Comparison of ENCODE assay signal across 22 cellular contexts in genomic region chr9:10371824-10372223, GRCh38.
"Had no signal": no experiment of that assay in that cellular context is flagged by ENCODE, and none has a peak within 500 bp of the region (broad histone marks: within the 10 kb centered on the region; RNA-seq: fewer than 3 reads in every experiment).

No MANE protein-coding gene starts in this region.

- ATAC-seq: esophagus mucosa; gastrocnemius medialis; left lobe of liver; mucosa of descending colon; naive thymus-derived CD8-positive, alpha-beta T cell; stimulated activated naive B cell treated with anti-CD40 and anti-IgM and Interleukin-4, amounts not matched to agents 10 μg/mL and 1 μg/mL and 100 μg/mL, for 72 hours; stimulated activated naive CD8-positive, alpha-beta T cell treated with anti-CD3 and anti-CD28 coated beads, Interleukin-15, amount 100 ng/mL, for 72 hours; upper lobe of right lung had no signal

- H3K27ac ChIP-seq: coronary artery, dorsolateral prefrontal cortex, gastrocnemius medialis, ovary, right atrium auricular region, sigmoid colon, skin epidermis, testis, tibial nerve, upper lobe of right lung, vagina had no signal

- H3K9me3 ChIP-seq: gastrocnemius medialis, mucosa of descending colon, ovary, right atrium auricular region, sigmoid colon, testis, tibial nerve, upper lobe of right lung, vagina had no signal

- H3K27me3 Mint-ChIP-seq: naive thymus-derived CD8-positive, alpha-beta T cell; stimulated activated naive B cell treated with anti-CD40 and anti-IgM and Interleukin-4, amounts not matched to agents 10 μg/mL and 1 μg/mL and 100 μg/mL, for 72 hours; stimulated activated naive CD8-positive, alpha-beta T cell treated with anti-CD3 and anti-CD28 coated beads, Interleukin-15, amount 100 ng/mL, for 72 hours had no signal

- H3K4me1 ChIP-seq: gastrocnemius medialis, right atrium auricular region, sigmoid colon, testis, tibial nerve, upper lobe of right lung, vagina had no signal

- H3K36me3 ChIP-seq: gastrocnemius medialis, ovary, right atrium auricular region, sigmoid colon, tibial nerve, upper lobe of right lung, vagina had no signal

- DNase-seq: dorsolateral prefrontal cortex; effector CD8-positive, alpha-beta T cell; gastrocnemius medialis; mammary epithelial cell; mucosa of descending colon; naive thymus-derived CD8-positive, alpha-beta T cell; nucleus accumbens; ovary; sigmoid colon; stimulated activated CD4-positive, alpha-beta T cell treated with anti-CD3 and anti-CD28 coated beads, Interleukin-2, amount 100 ng/mL, for 24 hours; stimulated activated CD4-positive, alpha-beta T cell treated with anti-CD3 and anti-CD28 coated beads, Interleukin-4, amount 100 ng/mL, for 4 hours; stimulated activated naive B cell treated with anti-CD40 and anti-IgM and Interleukin-4, amounts not matched to agents 10 μg/mL and 1 μg/mL and 100 μg/mL, for 72 hours; stimulated activated naive CD8-positive, alpha-beta T cell treated with anti-CD3 and anti-CD28 coated beads, Interleukin-15, amount 100 ng/mL, for 72 hours; testis; upper lobe of right lung had no signal

- H3K9me3 Mint-ChIP-seq: stimulated activated naive B cell treated with anti-CD40 and anti-IgM and Interleukin-4, amounts not matched to agents 10 μg/mL and 1 μg/mL and 100 μg/mL, for 72 hours; stimulated activated naive CD8-positive, alpha-beta T cell treated with anti-CD3 and anti-CD28 coated beads, Interleukin-15, amount 100 ng/mL, for 72 hours had no signal

- H3K4me3 ChIP-seq: coronary artery, dorsolateral prefrontal cortex, gastrocnemius medialis, mucosa of descending colon, ovary, right atrium auricular region, sigmoid colon, skin epidermis, testis, tibial nerve, upper lobe of right lung, vagina had no signal

- H3K4me1 Mint-ChIP-seq: naive thymus-derived CD8-positive, alpha-beta T cell; stimulated activated naive B cell treated with anti-CD40 and anti-IgM and Interleukin-4, amounts not matched to agents 10 μg/mL and 1 μg/mL and 100 μg/mL, for 72 hours; stimulated activated naive CD8-positive, alpha-beta T cell treated with anti-CD3 and anti-CD28 coated beads, Interleukin-15, amount 100 ng/mL, for 72 hours had no signal

- H3K4me3 Mint-ChIP-seq: naive thymus-derived CD8-positive, alpha-beta T cell; stimulated activated naive B cell treated with anti-CD40 and anti-IgM and Interleukin-4, amounts not matched to agents 10 μg/mL and 1 μg/mL and 100 μg/mL, for 72 hours; stimulated activated naive CD8-positive, alpha-beta T cell treated with anti-CD3 and anti-CD28 coated beads, Interleukin-15, amount 100 ng/mL, for 72 hours had no signal

- H3K27me3 ChIP-seq: gastrocnemius medialis, ovary, right atrium auricular region, sigmoid colon, testis, tibial nerve, upper lobe of right lung, vagina had no signal

- H3K27ac Mint-ChIP-seq: naive thymus-derived CD8-positive, alpha-beta T cell; stimulated activated naive B cell treated with anti-CD40 and anti-IgM and Interleukin-4, amounts not matched to agents 10 μg/mL and 1 μg/mL and 100 μg/mL, for 72 hours; stimulated activated naive CD8-positive, alpha-beta T cell treated with anti-CD3 and anti-CD28 coated beads, Interleukin-15, amount 100 ng/mL, for 72 hours had no signal

- H3K36me3 Mint-ChIP-seq: naive thymus-derived CD8-positive, alpha-beta T cell; stimulated activated naive B cell treated with anti-CD40 and anti-IgM and Interleukin-4, amounts not matched to agents 10 μg/mL and 1 μg/mL and 100 μg/mL, for 72 hours had no signal
